4 cellular contexts compared by ENCODE assay signal in the genomic region with DNA sequence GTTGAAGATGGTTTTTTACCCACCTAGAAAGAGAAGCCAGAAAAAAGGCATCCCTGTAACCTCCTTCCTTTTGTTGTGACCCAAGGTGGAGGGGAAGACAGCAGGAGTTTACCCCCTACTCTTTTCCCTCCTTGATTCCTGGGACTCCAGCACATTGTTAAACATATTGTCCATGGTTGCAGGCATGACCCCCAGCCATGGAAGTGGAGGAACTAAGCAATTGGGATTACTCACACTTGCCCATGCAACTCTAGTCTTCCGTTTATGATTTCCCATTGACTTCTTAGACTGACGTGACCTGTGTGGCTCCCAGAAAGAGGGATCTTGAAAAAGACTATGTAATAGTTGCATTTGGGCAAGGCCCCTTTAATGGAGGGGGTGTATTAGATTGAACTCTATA. TPM values are rescaled to one million over a fixed set of nuclear protein-coding genes. Genes with fewer than 3 reads are reported as not detected.
"Had no signal": no experiment of that assay in that cellular context is flagged by ENCODE, and none has a peak within 500 bp of the region (broad histone marks: within the 10 kb centered on the region; RNA-seq: fewer than 3 reads in every experiment).

No MANE protein-coding gene starts in this region.

RNA-seq across cellular contexts. Expression of a gene that starts 17.9 kb away (rescaled TPM):
- total RNA-seq: LHCN-M2, M059J, MCF 10A, NCI-H460 had no signal

RNA-seq across cellular contexts. Expression of a gene that starts 59.4 kb away (rescaled TPM):
- total RNA-seq: LHCN-M2, M059J, MCF 10A, NCI-H460 had no signal
